ENCODE assay signal across 8 cellular contexts in genomic region chr1:172359531-172359991, GRCh38.
A peak's percentile ranks its signal among the peaks of the same experiment; 100 is the strongest.
DNase-seq lines count a peak whose midpoint lies in the region; ATAC-seq and TF ChIP-seq lines count a peak whose summit lies in the region.

No MANE protein-coding gene starts in this region.

- no peaks in the 10 kb centered on the region for H3K36me3 ChIP-seq in SK-N-MC (ENCODE audit: insufficient read depth, low read length)
- no peaks in the 10 kb centered on the region for H3K36me3 ChIP-seq in tibial nerve

- no peaks in the 10 kb centered on the region for H3K36me3 Mint-ChIP-seq in activated T-cell treated with anti-CD3 and anti-CD28 coated beads, Interleukin-2, amount 50 U/mL, for 72 hours (ENCODE audit: insufficient read depth in 2 of 2)
- no peaks in the 10 kb centered on the region for H3K36me3 Mint-ChIP-seq in glutamatergic neuron (ENCODE audit: unreplicated experiment)

- peak overlapping the region; percentile 93 for H3K27ac Mint-ChIP-seq in activated T-cell treated with anti-CD3 and anti-CD28 coated beads, Interleukin-2, amount 50 U/mL, for 72 hours
- H3K27ac Mint-ChIP-seq in glutamatergic neuron (ENCODE audit: unreplicated experiment) = no peak overlapping the region

- no peaks in the 10 kb centered on the region for H3K9me3 ChIP-seq in SK-N-MC (ENCODE audit: low read depth, low read length)
- H3K9me3 ChIP-seq in tibial nerve = no peaks in the 10 kb centered on the region

- H3K27me3 Mint-ChIP-seq in activated T-cell treated with anti-CD3 and anti-CD28 coated beads, Interleukin-2, amount 50 U/mL, for 72 hours (ENCODE audit: low read depth) = no peaks in the 10 kb centered on the region
- no peaks in the 10 kb centered on the region for H3K27me3 Mint-ChIP-seq in glutamatergic neuron (ENCODE audit: unreplicated experiment)

- peak overlapping the region; percentile 9 to 81 for H3K4me3 Mint-ChIP-seq in activated T-cell treated with anti-CD3 and anti-CD28 coated beads, Interleukin-2, amount 50 U/mL, for 72 hours
- H3K4me3 Mint-ChIP-seq in glutamatergic neuron (ENCODE audit: unreplicated experiment) = no peak overlapping the region

- peak overlapping the region; percentile 51 for H3K9ac ChIP-seq in SK-N-MC (ENCODE audit: insufficient read length)

- no peak for TF ChIP-seq POLR2A in tibial nerve (IDR thresholded peaks at IDR 0.05)

- no peak for DNase-seq in activated T-cell treated with anti-CD3 and anti-CD28 coated beads, Interleukin-2, amount 50 U/mL, for 72 hours
- DNase-seq in activated T-cell treated with anti-CD3 and anti-CD28 coated beads, Interleukin-2, amount 50 U/mL, for 1 hour = no peak
- DNase-seq in SK-N-MC (ENCODE audit: low read depth, low spot score) (peak; percentile 83), foreskin keratinocyte (peak in 1 of 2 donors; percentile 37), tibial nerve (ENCODE audit: low spot score in 2 of 2) (no peak), substantia nigra (lab: John Stamatoyannopoulos, UW) (no peak), OCI-M1 (lab: John Stamatoyannopoulos, UW) (no peak), glutamatergic neuron (no peak)

- H3K4me1 ChIP-seq in foreskin keratinocyte (peaks cover 37% of the 10 kb centered on the region), tibial nerve (peaks cover 0 to 50% (median 31%) of the 10 kb centered on the region in 4 donors)

- no peaks in the 10 kb centered on the region for H3K27me3 ChIP-seq in foreskin keratinocyte
- H3K27me3 ChIP-seq in tibial nerve = no peaks in the 10 kb centered on the region

- no peak for ATAC-seq in activated T-cell treated with anti-CD3 and anti-CD28 coated beads, Interleukin-2, amount 50 U/mL, for 72 hours (replicated peaks in 1 of 2)
- ATAC-seq in foreskin keratinocyte = no peak

- H3K27ac ChIP-seq in SK-N-MC = peak overlapping the region; percentile 92
- H3K27ac ChIP-seq in foreskin keratinocyte = peak overlapping the region; percentile 85
- peak overlapping the region; percentile 1 to 94 (median 72) for H3K27ac ChIP-seq in tibial nerve
- H3K27ac ChIP-seq in substantia nigra (ENCODE audit: low read depth, low read length, poor library complexity, severe bottlenecking) = no peak overlapping the region

- H3K4me1 Mint-ChIP-seq in activated T-cell treated with anti-CD3 and anti-CD28 coated beads, Interleukin-2, amount 50 U/mL, for 72 hours (ENCODE audit: low read depth) = peaks cover 42% of the 10 kb centered on the region
- H3K4me1 Mint-ChIP-seq in glutamatergic neuron (ENCODE audit: low read depth, unreplicated experiment) = peaks cover 16% of the 10 kb centered on the region

- TF ChIP-seq CTCF in foreskin keratinocyte (conservative IDR thresholded peaks at IDR 0.05) (no peak), tibial nerve (IDR thresholded peaks at IDR 0.05) (no peak), glutamatergic neuron (IDR thresholded peaks at IDR 0.05; ENCODE audit: partially characterized antibody, unreplicated experiment) (no peak)

- H3K4me3 ChIP-seq in SK-N-MC = peak overlapping the region; percentile 65
- H3K4me3 ChIP-seq in tibial nerve = no peak overlapping the region

- 10 to 13% methylated on average over 3 of the region's 3 CpGs for WGBS in tibial nerve, 2 donors

- no peaks in the 10 kb centered on the region for H3K9me3 Mint-ChIP-seq in activated T-cell treated with anti-CD3 and anti-CD28 coated beads, Interleukin-2, amount 50 U/mL, for 72 hours
- no peaks in the 10 kb centered on the region for H3K9me3 Mint-ChIP-seq in glutamatergic neuron (ENCODE audit: unreplicated experiment)

- no peak for TF ChIP-seq EP300 in tibial nerve (IDR thresholded peaks at IDR 0.05)
